Comparison of ENCODE assay signal across 24 cellular contexts in the genomic region with DNA sequence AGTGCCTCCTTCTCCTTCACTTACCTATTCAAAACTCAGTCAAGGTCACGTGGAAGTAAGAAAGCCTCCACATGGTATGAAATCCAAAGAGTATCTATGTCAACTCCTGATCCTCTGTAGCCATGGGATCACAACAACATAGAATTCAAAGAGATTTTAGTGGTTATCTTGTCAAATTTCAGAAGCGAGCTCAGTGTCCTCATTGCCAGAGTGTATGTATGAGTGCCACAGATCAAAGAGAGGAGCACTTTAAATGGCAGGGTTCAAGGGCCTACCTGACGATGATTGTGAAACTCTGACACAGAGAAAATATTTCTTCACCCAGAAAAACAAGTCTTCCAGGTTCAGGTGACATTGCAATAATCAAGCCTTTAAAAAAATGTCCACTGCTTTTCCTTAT. TPM values are rescaled to one million over a fixed set of nuclear protein-coding genes. Genes with fewer than 3 reads are reported as not detected.
DNase-seq lines count a peak whose midpoint lies in the region; ATAC-seq, FAIRE-seq and TF ChIP-seq lines count a peak whose summit lies in the region.
"Had no signal": no experiment of that assay in that cellular context is flagged by ENCODE, and none has a peak within 500 bp of the region (broad histone marks: within the 10 kb centered on the region; RNA-seq: fewer than 3 reads in every experiment).

No MANE protein-coding gene starts in this region.

- no peaks in the 10 kb centered on the region for H3K36me3 Mint-ChIP-seq in astrocyte (ENCODE audit: low read depth, unreplicated experiment)
- no peaks in the 10 kb centered on the region for H3K36me3 Mint-ChIP-seq in CD8-positive, alpha-beta memory T cell
- H3K36me3 Mint-ChIP-seq: CD4-positive, CD25-positive, alpha-beta regulatory T cell had no signal

- H3K79me2 ChIP-seq in HCT116 (ENCODE audit: insufficient read depth, low read length), result no peaks in the 10 kb centered on the region
- H3K79me2 ChIP-seq in astrocyte (ENCODE audit: insufficient read depth, low read length), result no peaks in the 10 kb centered on the region
- no peaks in the 10 kb centered on the region for H3K79me2 ChIP-seq in smooth muscle cell (ENCODE audit: low read depth)

- WGBS in smooth muscle cell (ENCODE audit: low lambda C conversion rate), result 75% methylated on average over 3 of the region's 3 CpGs

- H3K4me2 ChIP-seq in HCT116 (ENCODE audit: low read length) (no peak overlapping the region), astrocyte (ENCODE audit: low read length) (no peak overlapping the region), smooth muscle cell (no peak overlapping the region)

- peak; percentile 76 for FAIRE-seq in astrocyte (lab: Jason Lieb, UNC)
- FAIRE-seq: G401.6, GM12892, RCC 7860 had no signal

- DNase-seq in HCT116 (ENCODE audit: low read depth, low spot score), result no peak
- DNase-seq in astrocyte (ENCODE audit: low read depth), result no peak
- no peak for DNase-seq in left lung
- DNase-seq in smooth muscle cell (lab: John Stamatoyannopoulos, UW; ENCODE audit: unreplicated experiment), result no peak
- DNase-seq in CD8-positive, alpha-beta memory T cell, result no peak
- no peak for DNase-seq in stimulated activated CD4-positive, alpha-beta T cell treated with anti-CD3 and anti-CD28 coated beads, Interleukin-2, amount 100 ng/mL, for 24 hours
- DNase-seq: CD4-positive, CD25-positive, alpha-beta regulatory T cell; COR-L47; GOT3; HCEC 1CT; Kasumi-1; NCI-H1694; NCI-H2081 treated with DMSO at 0.1 percent for 48 hours; NCI-H2171 treated with DMSO at 0.1 percent for 48 hours; NCI-H524 treated with DMSO at 0.1 percent for 48 hours; NCI-H82; SJCRH30 had no signal

- H3K27ac Mint-ChIP-seq in astrocyte (ENCODE audit: unreplicated experiment), result no peak overlapping the region
- no peak overlapping the region for H3K27ac Mint-ChIP-seq in CD8-positive, alpha-beta memory T cell

- no peaks in the 10 kb centered on the region for H3K27me3 Mint-ChIP-seq in astrocyte (ENCODE audit: low read depth, unreplicated experiment)
- H3K27me3 Mint-ChIP-seq in CD8-positive, alpha-beta memory T cell, result peaks cover 8 to 25% of the 10 kb centered on the region in 2 donors
- H3K27me3 Mint-ChIP-seq: CD4-positive, CD25-positive, alpha-beta regulatory T cell had no signal

- RAD21 ChIA-PET in HCT116 (lab: Charles Lee; ENCODE audit: low non-redundant PET in 1 of 2, low total read pairs in 2 of 2, uncharacterized antibody in 2 of 2, unreplicated experiment in 2 of 2), result no interaction called here

- H3K9me3 Mint-ChIP-seq in astrocyte (ENCODE audit: unreplicated experiment), result no peaks in the 10 kb centered on the region
- no peaks in the 10 kb centered on the region for H3K9me3 Mint-ChIP-seq in CD8-positive, alpha-beta memory T cell

- H3K9me3 ChIP-seq in HCT116 (ENCODE audit: control insufficient read depth in 1 of 2, insufficient read depth in 1 of 2, low read depth in 1 of 2, low read length in 2 of 2) (no peaks in the 10 kb centered on the region), astrocyte (ENCODE audit: insufficient read depth, low read depth, low read length) (no peaks in the 10 kb centered on the region), left lung (no peaks in the 10 kb centered on the region), smooth muscle cell (replicated peaks; ENCODE audit: low read depth) (no peaks in the 10 kb centered on the region)
- no peaks in the 10 kb centered on the region for H3K9me3 ChIP-seq in CD8-positive, alpha-beta memory T cell (ENCODE audit: low read length)
- H3K9me3 ChIP-seq: SJCRH30 had no signal

- H3K4me1 ChIP-seq in HCT116 (ENCODE audit: control insufficient read depth in 1 of 2, insufficient read depth in 2 of 2, low read length in 2 of 2), result peaks cover 0 to 12% of the 10 kb centered on the region in 2 experiments; a peak in 2 of 4 replicates
- no peaks in the 10 kb centered on the region for H3K4me1 ChIP-seq in astrocyte (ENCODE audit: insufficient read depth, low read length)
- no peaks in the 10 kb centered on the region for H3K4me1 ChIP-seq in left lung
- no peaks in the 10 kb centered on the region for H3K4me1 ChIP-seq in smooth muscle cell (ENCODE audit: low read depth)
- H3K4me1 ChIP-seq in CD8-positive, alpha-beta memory T cell (ENCODE audit: insufficient read depth, low read length), result no peaks in the 10 kb centered on the region

- H3K27me3 ChIP-seq in HCT116 (ENCODE audit: insufficient read depth, low read length) (no peaks in the 10 kb centered on the region), astrocyte (ENCODE audit: insufficient read depth, low read length) (no peaks in the 10 kb centered on the region), left lung (peaks cover 0 to 7% of the 10 kb centered on the region in 2 donors), smooth muscle cell (ENCODE audit: low read depth) (no peaks in the 10 kb centered on the region)
- H3K27me3 ChIP-seq in CD8-positive, alpha-beta memory T cell (ENCODE audit: insufficient read depth, low read length, poor library complexity, severe bottlenecking), result no peaks in the 10 kb centered on the region
- H3K27me3 ChIP-seq: SJCRH30 had no signal

- H3K9ac ChIP-seq in HCT116 (ENCODE audit: low read length), result no peak overlapping the region
- H3K9ac ChIP-seq in astrocyte (ENCODE audit: low read length), result no peak overlapping the region
- H3K9ac ChIP-seq in smooth muscle cell (ENCODE audit: low read depth), result no peak overlapping the region

- TF ChIP-seq RAD21 in HCT116 (IDR thresholded peaks at IDR 0.05; ENCODE audit: low read depth), result no peak

- H3F3A ChIP-seq in smooth muscle cell (ENCODE audit: low read depth), result no peaks in the 10 kb centered on the region

- BruUV-seq in HCT116 (replicated peaks; lab: Mats Ljungman, UMichigan), result no TSS peak

- no peak for TF ChIP-seq POLR2A in HCT116 (IDR thresholded peaks at IDR 0.05; ENCODE audit: borderline replicate concordance, extremely low read depth, insufficient read depth, insufficient read length)

- H2AFZ ChIP-seq in HCT116 (ENCODE audit: low read depth, low read length, poor library complexity, severe bottlenecking) (peak overlapping the region; percentile 26), astrocyte (ENCODE audit: low read depth, low read length) (no peak overlapping the region), smooth muscle cell (ENCODE audit: low read depth) (no peak overlapping the region)

- no peaks in the 10 kb centered on the region for H3K36me3 ChIP-seq in HCT116 (ENCODE audit: control insufficient read depth in 1 of 2, insufficient read depth in 2 of 2, low read length in 2 of 2)
- H3K36me3 ChIP-seq in astrocyte (ENCODE audit: insufficient read depth, low read length), result no peaks in the 10 kb centered on the region
- H3K36me3 ChIP-seq in left lung, result no peaks in the 10 kb centered on the region
- H3K36me3 ChIP-seq in smooth muscle cell (ENCODE audit: low read depth), result no peaks in the 10 kb centered on the region
- no peaks in the 10 kb centered on the region for H3K36me3 ChIP-seq in CD8-positive, alpha-beta memory T cell (ENCODE audit: insufficient read depth, low read length)
- H3K36me3 ChIP-seq: SJCRH30 had no signal

- no peaks in the 10 kb centered on the region for H3K9me2 ChIP-seq in HCT116 (ENCODE audit: insufficient read depth)

- TF ChIP-seq CTCF in HCT116 (IDR thresholded peaks at IDR 0.05 in 2 of 3, conservative IDR thresholded peaks at IDR 0.05 in 1 of 3; ENCODE audit: borderline replicate concordance in 1 of 3, insufficient read depth in 1 of 3, low read depth in 2 of 3, low read length in 2 of 3) (no peak), astrocyte (IDR thresholded peaks at IDR 0.05; ENCODE audit: insufficient read depth, low read depth, low read length) (no peak), left lung (IDR thresholded peaks at IDR 0.05) (no peak), smooth muscle cell (IDR thresholded peaks at IDR 0.05; ENCODE audit: borderline replicate concordance, insufficient read depth, poor library complexity, severe bottlenecking) (no peak)

- H3K4me3 Mint-ChIP-seq in astrocyte (ENCODE audit: unreplicated experiment), result no peak overlapping the region
- no peak overlapping the region for H3K4me3 Mint-ChIP-seq in CD8-positive, alpha-beta memory T cell
- H3K4me3 Mint-ChIP-seq: CD4-positive, CD25-positive, alpha-beta regulatory T cell had no signal

- intact Hi-C loops in HCT116 (cut with micrococcal nuclease), result no loop called here
- intact Hi-C loops in left lung (cut with DNase I), result no loop called here

- H4K20me1 ChIP-seq in HCT116 (ENCODE audit: insufficient read depth) (no peaks in the 10 kb centered on the region), astrocyte (ENCODE audit: insufficient read depth, low read length) (no peaks in the 10 kb centered on the region), smooth muscle cell (ENCODE audit: low read depth) (no peaks in the 10 kb centered on the region)

- H3K4me3 ChIP-seq in HCT116 (replicated peaks in 1 of 2; ENCODE audit: low read depth in 1 of 2, low read length in 2 of 2), result no peak overlapping the region
- H3K4me3 ChIP-seq in astrocyte (ENCODE audit: insufficient read depth, low read depth, low read length), result no peak overlapping the region
- no peak overlapping the region for H3K4me3 ChIP-seq in left lung
- no peak overlapping the region for H3K4me3 ChIP-seq in smooth muscle cell
- no peak overlapping the region for H3K4me3 ChIP-seq in CD8-positive, alpha-beta memory T cell (ENCODE audit: low read length)
- H3K4me3 ChIP-seq: SJCRH30 had no signal

- ATAC-seq in HCT116, result no peak
- ATAC-seq in left lung, result peak; percentile 80
- no peak for ATAC-seq in GM19351 (IDR thresholded peaks at IDR 0.05; ENCODE audit: unreplicated experiment)

- POLR2A ChIA-PET in HCT116 (lab: Charles Lee), result no interaction called here
- POLR2A ChIA-PET in CD8-positive, alpha-beta memory T cell (lab: Charles Lee), result no interaction called here

- H3K4me1 Mint-ChIP-seq in astrocyte (ENCODE audit: low read depth, unreplicated experiment), result no peaks in the 10 kb centered on the region
- H3K4me1 Mint-ChIP-seq in CD8-positive, alpha-beta memory T cell, result no peaks in the 10 kb centered on the region
- H3K4me1 Mint-ChIP-seq: CD4-positive, CD25-positive, alpha-beta regulatory T cell had no signal

- CTCF ChIA-PET in HCT116 (lab: Charles Lee), result no interaction called here
- CTCF ChIA-PET in CD8-positive, alpha-beta memory T cell (lab: Charles Lee), result no interaction called here

- H3K27ac ChIP-seq in HCT116 (ENCODE audit: low read depth, low read length) (no peak overlapping the region), astrocyte (ENCODE audit: low read depth, low read length) (no peak overlapping the region), left lung (no peak overlapping the region), smooth muscle cell (ENCODE audit: low read depth) (peak overlapping the region; percentile 36)
- H3K27ac ChIP-seq in CD8-positive, alpha-beta memory T cell (ENCODE audit: low read depth, low read length), result no peak overlapping the region
- H3K27ac ChIP-seq: SJCRH30 had no signal

TF ChIP-seq in HCT116, 20 proteins besides CTCF, POLR2A, EP300 and RAD21:
- no peak for TF ChIP-seq SRF (IDR thresholded peaks at IDR 0.05; ENCODE audit: low read depth)
- no peak for TF ChIP-seq EGR1 (IDR thresholded peaks at IDR 0.05; ENCODE audit: low read depth)
- TF ChIP-seq EZH2 (IDR thresholded peaks at IDR 0.05), result no peak

RNA-seq across cellular contexts. Expression of a gene that starts 1.2 kb away (rescaled TPM):
- not detected for total RNA-seq in HCT116 (2021; ENCODE audit: unreplicated experiment)
- polyA plus RNA-seq in HCT116 (2012), result not detected in 2 replicates
- total RNA-seq in astrocyte, result not detected in 2 replicates
- total RNA-seq in left lung, result 1 to 10 TPM; 2.0 to 3.6 TPM
- 1.6 and 5.1 TPM in 2 replicates for total RNA-seq in smooth muscle cell
- 1.0 and 1.6 TPM in 2 replicates for polyA plus RNA-seq in smooth muscle cell
- not detected for total RNA-seq in CD8-positive, alpha-beta memory T cell
- polyA plus RNA-seq in CD8-positive, alpha-beta memory T cell, result not detected
- total RNA-seq: CD4-positive, CD25-positive, alpha-beta regulatory T cell; Daoy; MCF 10A had no signal
- polyA plus RNA-seq: BJ; CD4-positive, CD25-positive, alpha-beta regulatory T cell had no signal
